11 cellular contexts compared by ENCODE assay signal in genomic region chr1:8448906-8449661, GRCh38.
DNase-seq lines count a peak whose midpoint lies in the region; ATAC-seq and TF ChIP-seq lines count a peak whose summit lies in the region.
"Had no signal": no experiment of that assay in that cellular context is flagged by ENCODE, and none has a peak within 500 bp of the region (broad histone marks: within the 10 kb centered on the region; RNA-seq: fewer than 3 reads in every experiment).

No MANE protein-coding gene starts in this region.

- CTCF ChIA-PET in CD4-positive, alpha-beta T cell (lab: Charles Lee) = interaction anchor here (0.9 to 1.5 kb wide), 3 partner anchors 9 to 49 kb away, joined by 3 to 5 read pairs (median 3); no protein-coding TSS in a partner anchor

- peak overlapping the region; percentile 61 for H3K4me2 ChIP-seq in fibroblast of lung (ENCODE audit: extremely low read depth, insufficient read depth, low read length)

- peaks cover 17% of the 10 kb centered on the region for H3K4me1 ChIP-seq in SJSA1 (replicated peaks)
- H3K4me1 ChIP-seq in fibroblast of lung (ENCODE audit: control insufficient read depth, extremely low read depth, insufficient read depth, low read length) = peaks cover 14% of the 10 kb centered on the region
- peaks cover 24% of the 10 kb centered on the region for H3K4me1 ChIP-seq in prostate gland (replicated peaks)
- H3K4me1 ChIP-seq in BE2C = no peaks in the 10 kb centered on the region

- TF ChIP-seq CTCF in CD4-positive, alpha-beta T cell (IDR thresholded peaks at IDR 0.05) = no peak
- no peak for TF ChIP-seq CTCF in fibroblast of lung (conservative IDR thresholded peaks at IDR 0.05 in 1 of 2, IDR thresholded peaks at IDR 0.05 in 1 of 2; ENCODE audit: low read depth in 1 of 2, low read length in 2 of 2)
- TF ChIP-seq CTCF in prostate gland (IDR thresholded peaks at IDR 0.05) = no peak
- no peak for TF ChIP-seq CTCF in BE2C (IDR thresholded peaks at IDR 0.05; ENCODE audit: low read depth, low read length)

- no peak overlapping the region for H3K4me3 Mint-ChIP-seq in CD4-positive, alpha-beta T cell

- H3K4me1 Mint-ChIP-seq in CD4-positive, alpha-beta T cell (ENCODE audit: low read depth) = peaks cover 4% of the 10 kb centered on the region

- DNase-seq in CD4-positive, alpha-beta T cell = no peak
- DNase-seq in SJSA1 (ENCODE audit: low read depth in 1 of 2, low spot score in 2 of 2) = peak in 1 of 2 experiments; percentile 70
- peak; percentile 41 to 46 for DNase-seq in fibroblast of lung (ENCODE audit: low read depth in 2 of 2)
- DNase-seq in prostate gland (ENCODE audit: low spot score) = peak; percentile 54
- no peak for DNase-seq in dedifferentiated amniotic fluid mesenchymal stem cell (ENCODE audit: extremely low spot score)
- DNase-seq in T-helper 9 cell = no peak
- DNase-seq in BE2C = no peak
- DNase-seq: activated gamma-delta T cell treated with Interleukin-2 at 50 U/mL for 16 hours, left colon had no signal

- H4K20me1 ChIP-seq in fibroblast of lung (ENCODE audit: control insufficient read depth, extremely low read depth, insufficient read depth, low read length) = no peaks in the 10 kb centered on the region

- intact Hi-C loops in CD4-positive, alpha-beta T cell (cut with DNase I, micrococcal nuclease) = no loop called here
- intact Hi-C loops in prostate gland (cut with DNase I) = no loop called here

- H3K27ac ChIP-seq in CD4-positive, alpha-beta T cell (ENCODE audit: low read depth, low read length) = no peak overlapping the region
- H3K27ac ChIP-seq in SJSA1 (no peak overlapping the region), fibroblast of lung (ENCODE audit: insufficient read depth, low read length) (peak overlapping the region; percentile 71), prostate gland (peak overlapping the region; percentile 77 to 78)

- TF ChIP-seq POLR2A in prostate gland (IDR thresholded peaks at IDR 0.05) = no peak

- H3K4me3 ChIP-seq in SJSA1 (peak overlapping the region; percentile 15), fibroblast of lung (replicated peaks in 1 of 4; ENCODE audit: control extremely low read depth in 1 of 4, insufficient read depth in 1 of 4, low read depth in 3 of 4, low read length in 4 of 4) (peak overlapping the region; percentile 13 to 41 (median 28)), prostate gland (peak overlapping the region in 1 of 2 donors; percentile 1), BE2C (ENCODE audit: low read depth, low read length) (no peak overlapping the region)

- no peaks in the 10 kb centered on the region for H3K9me3 ChIP-seq in CD4-positive, alpha-beta T cell (ENCODE audit: control insufficient read depth, low read length)
- H3K9me3 ChIP-seq in SJSA1 (replicated peaks) = no peaks in the 10 kb centered on the region
- no peaks in the 10 kb centered on the region for H3K9me3 ChIP-seq in fibroblast of lung (ENCODE audit: control insufficient read depth, insufficient read depth, low read depth, low read length)
- H3K9me3 ChIP-seq in prostate gland = no peaks in the 10 kb centered on the region
- H3K9me3 ChIP-seq in BE2C = no peaks in the 10 kb centered on the region

- no peaks in the 10 kb centered on the region for H3K27me3 Mint-ChIP-seq in CD4-positive, alpha-beta T cell

- H3K36me3 Mint-ChIP-seq in CD4-positive, alpha-beta T cell (ENCODE audit: low read depth) = peaks cover 24% of the 10 kb centered on the region

- H3K9ac ChIP-seq in fibroblast of lung (ENCODE audit: insufficient read depth, low read length) = peak overlapping the region; percentile 51

- no peak overlapping the region for H3K27ac Mint-ChIP-seq in CD4-positive, alpha-beta T cell

- H3K9me3 Mint-ChIP-seq in CD4-positive, alpha-beta T cell = peaks cover 3% of the 10 kb centered on the region

- H3K36me3 ChIP-seq in SJSA1 (peaks cover 2% of the 10 kb centered on the region; the same call in 1 of the 2 replicates), fibroblast of lung (ENCODE audit: control insufficient read depth, insufficient read depth, low read length) (no peaks in the 10 kb centered on the region), prostate gland (no peaks in the 10 kb centered on the region), BE2C (no peaks in the 10 kb centered on the region)

- ATAC-seq in CD4-positive, alpha-beta T cell (ENCODE audit: poor library complexity) = peak; percentile 68
- no peak for ATAC-seq in HG03521 (IDR thresholded peaks at IDR 0.05; ENCODE audit: unreplicated experiment)
- ATAC-seq: left colon, Panc1 had no signal

- no peaks in the 10 kb centered on the region for H3K79me2 ChIP-seq in fibroblast of lung (ENCODE audit: control insufficient read depth, insufficient read depth, low read length)

- POLR2A ChIA-PET in CD4-positive, alpha-beta T cell (lab: Charles Lee) = interaction anchor here (0.7 to 1.1 kb wide), 4 partner anchors 14 to 76 kb away, joined by 3 to 5 read pairs (median 4); no protein-coding TSS in a partner anchor

- no peaks in the 10 kb centered on the region for H3K27me3 ChIP-seq in CD4-positive, alpha-beta T cell (ENCODE audit: control insufficient read depth, insufficient read depth, low read length)
- H3K27me3 ChIP-seq in SJSA1 (replicated peaks) (no peaks in the 10 kb centered on the region), fibroblast of lung (ENCODE audit: control insufficient read depth, insufficient read depth, low read length) (no peaks in the 10 kb centered on the region), prostate gland (replicated peaks; ENCODE audit: insufficient read depth) (no peaks in the 10 kb centered on the region), BE2C (no peaks in the 10 kb centered on the region)

- WGBS in prostate gland = 13% methylated on average over 12 of the region's 12 CpGs

- H2AFZ ChIP-seq in fibroblast of lung (ENCODE audit: low read length) = peak overlapping the region; percentile 4

Comparison
In these comparisons a context has a peak if more than half of its experiments do, and no peak if none do; other contexts are left out.
1. DNase-seq: peak in fibroblast of lung (2 of 2) and prostate gland (single experiment); none in CD4-positive, alpha-beta T cell (0 of 10), dedifferentiated amniotic fluid mesenchymal stem cell (single experiment), T-helper 9 cell (single experiment) and BE2C (single experiment).
2. H3K27ac ChIP-seq: peak in fibroblast of lung (single experiment) and prostate gland (2 of 2); none in CD4-positive, alpha-beta T cell (single experiment) and SJSA1 (single experiment).